Comparison of ENCODE assay signal across 23 cellular contexts in the genomic region with DNA sequence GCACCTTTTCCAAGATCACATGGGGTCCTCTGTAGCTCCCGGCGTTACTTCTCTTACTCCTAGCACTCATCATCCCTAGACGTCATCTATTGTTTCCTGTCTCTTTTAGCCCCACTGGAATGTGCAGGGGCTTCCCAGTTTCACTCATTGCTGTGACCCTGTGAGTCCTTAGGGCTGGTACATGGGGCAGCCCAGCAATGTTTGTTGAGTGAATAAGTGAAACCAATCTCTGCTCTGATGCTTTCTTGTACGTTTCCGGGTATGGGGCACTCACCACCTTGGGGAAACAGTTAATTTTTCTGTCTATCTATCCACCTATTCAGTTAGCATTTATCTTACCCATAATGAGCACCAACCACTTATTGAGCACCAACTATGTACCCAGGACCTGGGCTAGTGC. TPM values are rescaled to one million over a fixed set of nuclear protein-coding genes. Genes with fewer than 3 reads are reported as not detected.
"Had no signal": no experiment of that assay in that cellular context is flagged by ENCODE, and none has a peak within 500 bp of the region (broad histone marks: within the 10 kb centered on the region; RNA-seq: fewer than 3 reads in every experiment).

No MANE protein-coding gene starts in this region.

- ATAC-seq: foreskin keratinocyte, gastroesophageal sphincter, heart right ventricle, left cardiac atrium, left lung, left ventricle myocardium superior, lower lobe of right lung, mucosa of descending colon had no signal

- H3K36me3 ChIP-seq: colonic mucosa, esophagus muscularis mucosa, gastroesophageal sphincter, heart right ventricle, left lung, lower lobe of right lung had no signal

- H3K27ac Mint-ChIP-seq: dendritic cell treated with granulocyte-macrophage colony-stimulating factor and Interleukin-4, amounts not matched to agents 40 ng/mL and 50 ng/mL, for 4 days; mesothelial cell of epicardium had no signal

- DNase-seq: colonic mucosa; cortex of kidney; effector memory CD4-positive, alpha-beta T cell; foreskin keratinocyte; glutamatergic neuron; head of caudate nucleus; heart right ventricle; hippocampal formation; left cardiac atrium; left lung; left ventricle myocardium superior; lower lobe of right lung; mesenchymal stem cell; mucosa of descending colon; naive B cell had no signal

- H3K27ac ChIP-seq: colonic mucosa, esophagus muscularis mucosa, foreskin keratinocyte, gastroesophageal sphincter, heart right ventricle, left lung, lower lobe of right lung had no signal

- H3K4me3 ChIP-seq: colonic mucosa, esophagus muscularis mucosa, gastroesophageal sphincter, heart right ventricle, left lung, lower lobe of right lung, mucosa of descending colon had no signal

- H3K36me3 Mint-ChIP-seq: mesothelial cell of epicardium had no signal

- H3K9me3 ChIP-seq: colonic mucosa, esophagus muscularis mucosa, gastroesophageal sphincter, heart right ventricle, left lung, lower lobe of right lung, mucosa of descending colon had no signal

- H3K4me3 Mint-ChIP-seq: dendritic cell treated with granulocyte-macrophage colony-stimulating factor and Interleukin-4, amounts not matched to agents 40 ng/mL and 50 ng/mL, for 4 days; mesothelial cell of epicardium had no signal

- H3K9me3 Mint-ChIP-seq: dendritic cell treated with granulocyte-macrophage colony-stimulating factor and Interleukin-4, amounts not matched to agents 40 ng/mL and 50 ng/mL, for 4 days; mesothelial cell of epicardium had no signal

- FAIRE-seq: endothelial cell of umbilical vein, frontal cortex, islet of Langerhans, keratinocyte had no signal

- H3K4me1 ChIP-seq: colonic mucosa, foreskin keratinocyte, left lung, lower lobe of right lung had no signal

RNA-seq across cellular contexts. Expression of gene MSX1, which starts 16.1 kb away (rescaled TPM):
- polyA plus RNA-seq: keratinocyte had no signal
